Comparison of ENCODE assay signal across 12 cellular contexts in the genomic region with DNA sequence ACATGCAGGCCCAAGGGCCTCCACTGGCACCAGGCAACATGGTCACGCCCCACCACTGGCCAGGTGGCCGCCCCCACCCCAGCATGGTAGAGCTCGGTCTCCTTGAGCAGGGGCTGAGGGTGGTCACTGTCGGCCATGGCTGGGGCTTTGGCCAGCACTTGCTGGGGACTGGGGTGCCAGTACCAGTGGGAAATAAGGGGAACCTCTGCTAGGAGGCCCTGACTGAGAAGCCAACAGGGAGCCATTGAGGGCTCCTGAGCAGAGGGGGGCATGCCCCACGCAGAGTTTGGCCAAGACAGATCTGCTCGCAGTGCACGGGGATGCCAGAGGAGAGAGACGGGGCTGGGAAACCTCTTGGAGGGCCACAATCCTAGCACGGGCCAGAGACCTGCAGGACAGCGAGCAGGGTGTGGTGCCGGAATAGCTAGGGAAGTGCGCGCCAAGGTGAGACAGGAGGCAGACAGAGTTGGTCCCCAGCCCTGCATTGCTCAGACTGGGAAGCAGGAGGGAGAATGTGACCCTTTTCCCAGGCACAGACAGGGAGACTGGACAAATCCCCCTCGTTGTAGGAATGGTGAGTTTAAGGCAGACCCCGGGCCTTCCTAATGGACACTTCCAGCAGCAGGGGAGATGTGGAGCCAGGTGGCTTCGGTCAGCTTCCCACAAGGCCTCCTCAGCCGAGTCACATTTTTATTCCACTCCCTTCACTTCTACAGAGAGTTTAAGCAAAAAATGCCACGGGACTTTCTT.
"Had no signal": no experiment of that assay in that cellular context is flagged by ENCODE, and none has a peak within 500 bp of the region (broad histone marks: within the 10 kb centered on the region; RNA-seq: fewer than 3 reads in every experiment).

No MANE protein-coding gene starts in this region.

- H3K27ac ChIP-seq: brain microvascular endothelial cell, esophagus muscularis mucosa, ovary, sigmoid colon, vagina had no signal

- H3K4me3 ChIP-seq: esophagus muscularis mucosa, ovary, sigmoid colon, vagina had no signal

- H3K36me3 ChIP-seq: brain microvascular endothelial cell, esophagus muscularis mucosa, ovary, sigmoid colon, vagina had no signal

- H3K4me1 ChIP-seq: esophagus muscularis mucosa, sigmoid colon, vagina had no signal

- DNase-seq: activated CD4-positive, alpha-beta T cell treated with anti-CD3 and anti-CD28 coated beads, Interleukin-2, amount 50 U/mL, for 4 hours; amygdala; brain microvascular endothelial cell; cerebellar nuclear complex; glutamatergic neuron; mammary epithelial cell; sigmoid colon; stimulated activated CD4-positive, alpha-beta T cell treated with anti-CD3 and anti-CD28 coated beads, Interleukin-12 subunit alpha, Interleukin-12 subunit beta, amount 100 ng/mL, for 4 hours; stimulated activated naive CD4-positive, alpha-beta T cell treated with Interleukin-2 at 50 U/mL for 16 hours had no signal

- H3K27me3 ChIP-seq: brain microvascular endothelial cell, ovary, sigmoid colon, vagina had no signal

- H3K9me3 ChIP-seq: esophagus muscularis mucosa, ovary, sigmoid colon, vagina had no signal
